In the genomic region with DNA sequence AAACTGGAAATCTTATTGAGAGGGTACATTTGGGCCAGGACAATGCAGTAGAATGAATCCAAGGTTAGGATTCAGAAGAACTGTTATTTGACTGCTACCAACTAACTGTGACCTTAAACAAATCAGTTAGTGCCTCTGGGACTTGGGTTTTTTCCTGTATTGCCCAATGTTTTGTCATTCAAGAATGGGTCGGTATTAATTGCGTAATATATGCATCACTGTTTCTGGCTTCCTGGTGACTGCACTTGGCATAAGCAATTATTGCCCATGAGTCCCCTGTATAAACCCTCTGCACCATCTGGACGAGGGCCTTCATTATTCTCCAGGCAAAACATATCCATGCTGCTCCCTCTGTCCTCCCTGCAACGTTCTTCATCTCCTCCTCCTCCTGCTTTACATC, we compare ENCODE assay signal across 13 cellular contexts.
"Had no signal": no experiment of that assay in that cellular context is flagged by ENCODE, and none has a peak within 500 bp of the region (broad histone marks: within the 10 kb centered on the region; RNA-seq: fewer than 3 reads in every experiment).

No MANE protein-coding gene starts in this region.

- H3K27me3 ChIP-seq: ovary, sigmoid colon, spleen had no signal

- H3K4me3 ChIP-seq: lung, ovary, sigmoid colon, spleen had no signal

- H3K36me3 ChIP-seq: ovary, sigmoid colon, spleen had no signal

- DNase-seq: activated B cell treated with CpG ODN at 0.5 μM for 24 hours; activated CD4-positive, alpha-beta T cell treated with anti-CD3 and anti-CD28 coated beads, Interleukin-2, amount 10 ng/mL, durations not matched to agents 24 days and 14 days; activated naive CD8-positive, alpha-beta T cell treated with anti-CD3 and anti-CD28 coated beads for 36 hours; amygdala; cortex of kidney; effector CD8-positive, alpha-beta T cell; head of caudate nucleus; naive B cell; ovary; sigmoid colon; spleen; T-helper 2 cell had no signal

- H3K4me1 ChIP-seq: sigmoid colon, spleen had no signal

- H3K27ac ChIP-seq: ovary, sigmoid colon, spleen had no signal

- H3K9me3 ChIP-seq: ovary, sigmoid colon had no signal
